Comparison of ENCODE assay signal across 21 cellular contexts in the genomic region with DNA sequence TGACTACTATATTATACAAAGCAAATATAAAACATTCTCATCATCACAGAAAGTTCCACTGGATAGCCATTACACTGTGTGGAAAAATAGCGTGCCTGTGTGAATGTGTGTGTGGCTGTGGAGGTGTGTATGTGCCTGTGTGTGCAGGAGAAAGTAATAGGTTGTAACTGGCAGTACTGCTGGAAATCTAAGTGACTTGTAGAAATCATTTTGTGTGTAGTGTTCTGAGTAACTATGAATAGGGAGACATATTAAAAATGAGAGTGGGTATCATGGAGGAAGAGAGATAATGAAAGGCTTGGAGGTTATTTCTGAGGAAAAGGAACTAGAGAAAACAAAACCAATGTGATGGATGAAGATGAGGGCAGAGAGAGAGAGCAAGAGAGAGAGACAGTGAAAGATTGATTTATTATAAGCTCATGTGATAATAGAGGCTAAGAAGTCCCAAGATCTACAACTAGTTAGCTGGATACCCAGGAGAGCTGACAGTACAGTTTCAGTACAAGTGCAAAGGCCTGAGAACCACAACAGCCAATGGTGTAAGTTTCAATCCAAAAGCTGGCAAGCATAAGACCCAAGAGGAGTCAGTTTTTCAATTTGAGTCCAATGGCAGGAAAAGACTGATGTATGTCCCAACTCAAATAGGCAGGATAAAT. TPM values are rescaled to one million over a fixed set of nuclear protein-coding genes. Genes with fewer than 3 reads are reported as not detected.
DNase-seq lines count a peak whose midpoint lies in the region; ATAC-seq and TF ChIP-seq lines count a peak whose summit lies in the region.
"Had no signal": no experiment of that assay in that cellular context is flagged by ENCODE, and none has a peak within 500 bp of the region (broad histone marks: within the 10 kb centered on the region; RNA-seq: fewer than 3 reads in every experiment).

No MANE protein-coding gene starts in this region.

- H3K9me3 ChIP-seq in right lobe of liver = no peaks in the 10 kb centered on the region
- no peaks in the 10 kb centered on the region for H3K9me3 ChIP-seq in right atrium auricular region
- H3K9me3 ChIP-seq: left lung had no signal

- peaks cover 14% of the 10 kb centered on the region for H3K4me1 Mint-ChIP-seq in stimulated activated naive CD8-positive, alpha-beta T cell treated with anti-CD3 and anti-CD28 coated beads, Interleukin-15, amount 100 ng/mL, for 72 hours

- no peak for DNase-seq in activated naive CD4-positive, alpha-beta T cell treated with anti-CD3 and anti-CD28 coated beads, Interleukin-2, amount 50 U/mL, for 72 hours (ENCODE audit: low spot score in 2 of 2)
- DNase-seq in activated naive CD4-positive, alpha-beta T cell (lab: John Stamatoyannopoulos, UW) = no peak
- DNase-seq in stimulated activated naive CD8-positive, alpha-beta T cell treated with anti-CD3 and anti-CD28 coated beads, Interleukin-15, amount 100 ng/mL, for 72 hours = no peak
- DNase-seq in right lobe of liver (no peak), right atrium auricular region (ENCODE audit: low spot score) (no peak), NCI-H526 treated with DMSO at 0.1 percent for 48 hours (lab: John Stamatoyannopoulos, UW) (no peak)
- DNase-seq: activated CD4-positive, CD25-positive, alpha-beta regulatory T cell treated with anti-CD3 and anti-CD28 coated beads, Interleukin-2, amount 50 U/mL, for 72 hours; activated T-cell treated with anti-CD3 and anti-CD28 coated beads for 4 hours; CD4-positive, alpha-beta memory T cell; DMS79 treated with DMSO at 0.1 percent for 48 hours; left lung; NCI-H2081 treated with DMSO at 0.1 percent for 48 hours; NCI-H510A; SIG-M5; substantia nigra had no signal

- intact Hi-C loops in right lobe of liver (cut with DNase I) = no loop called here

- no peaks in the 10 kb centered on the region for H3K27me3 ChIP-seq in right lobe of liver
- no peaks in the 10 kb centered on the region for H3K27me3 ChIP-seq in right atrium auricular region
- H3K27me3 ChIP-seq: cardiac muscle cell, left lung had no signal

- WGBS in right lobe of liver (ENCODE audit: insufficient coverage, low coverage, low lambda C conversion rate, missing lambda C conversion rate) = 100% methylated on average over 1 of the region's 1 CpG

- ATAC-seq in activated naive CD4-positive, alpha-beta T cell treated with anti-CD3 and anti-CD28 coated beads, Interleukin-2, amount 50 U/mL, for 72 hours = peak; percentile 29 to 85
- ATAC-seq in GM21529 (IDR thresholded peaks at IDR 0.05; ENCODE audit: unreplicated experiment) = peak; percentile 49
- peak; percentile 32 for ATAC-seq in HG03469 (IDR thresholded peaks at IDR 0.05; ENCODE audit: unreplicated experiment)
- peak; percentile 65 for ATAC-seq in stimulated activated naive CD8-positive, alpha-beta T cell treated with anti-CD3 and anti-CD28 coated beads, Interleukin-15, amount 100 ng/mL, for 72 hours
- no peak for ATAC-seq in right lobe of liver
- ATAC-seq: left lung, sciatic nerve had no signal

- no peaks in the 10 kb centered on the region for H3K36me3 Mint-ChIP-seq in activated naive CD4-positive, alpha-beta T cell treated with anti-CD3 and anti-CD28 coated beads, Interleukin-2, amount 50 U/mL, for 72 hours

- TF ChIP-seq POLR2A in right lobe of liver (IDR thresholded peaks at IDR 0.05) = no peak

- no peaks in the 10 kb centered on the region for H3K36me3 ChIP-seq in right lobe of liver
- H3K36me3 ChIP-seq in right atrium auricular region = no peaks in the 10 kb centered on the region
- H3K36me3 ChIP-seq: cardiac muscle cell, left lung had no signal

- no peak for TF ChIP-seq CTCF in right lobe of liver (IDR thresholded peaks at IDR 0.05)
- TF ChIP-seq CTCF in right atrium auricular region (IDR thresholded peaks at IDR 0.05) = no peak

- no peak overlapping the region for H3K27ac Mint-ChIP-seq in activated naive CD4-positive, alpha-beta T cell treated with anti-CD3 and anti-CD28 coated beads, Interleukin-2, amount 50 U/mL, for 72 hours
- H3K27ac Mint-ChIP-seq in stimulated activated naive CD8-positive, alpha-beta T cell treated with anti-CD3 and anti-CD28 coated beads, Interleukin-15, amount 100 ng/mL, for 72 hours = peak overlapping the region; percentile 35 to 73

- no peaks in the 10 kb centered on the region for H3K4me1 ChIP-seq in right lobe of liver
- no peaks in the 10 kb centered on the region for H3K4me1 ChIP-seq in right atrium auricular region
- H3K4me1 ChIP-seq: left lung had no signal

- peak overlapping the region in 1 of 2 donors; percentile 48 for H3K4me3 Mint-ChIP-seq in stimulated activated naive CD8-positive, alpha-beta T cell treated with anti-CD3 and anti-CD28 coated beads, Interleukin-15, amount 100 ng/mL, for 72 hours
- H3K4me3 Mint-ChIP-seq: CD4-positive, alpha-beta memory T cell; IgD-negative memory B cell had no signal

- H3K9me3 Mint-ChIP-seq in activated naive CD4-positive, alpha-beta T cell treated with anti-CD3 and anti-CD28 coated beads, Interleukin-2, amount 50 U/mL, for 72 hours = no peaks in the 10 kb centered on the region
- no peaks in the 10 kb centered on the region for H3K9me3 Mint-ChIP-seq in stimulated activated naive CD8-positive, alpha-beta T cell treated with anti-CD3 and anti-CD28 coated beads, Interleukin-15, amount 100 ng/mL, for 72 hours
- H3K9me3 Mint-ChIP-seq: CD4-positive, alpha-beta memory T cell; IgD-negative memory B cell had no signal

- no peaks in the 10 kb centered on the region for H3K27me3 Mint-ChIP-seq in stimulated activated naive CD8-positive, alpha-beta T cell treated with anti-CD3 and anti-CD28 coated beads, Interleukin-15, amount 100 ng/mL, for 72 hours
- H3K27me3 Mint-ChIP-seq: CD4-positive, alpha-beta memory T cell; IgD-negative memory B cell had no signal

- H3K27ac ChIP-seq in right lobe of liver (no peak overlapping the region), right atrium auricular region (no peak overlapping the region)
- H3K27ac ChIP-seq: cardiac muscle cell, HL-60, left lung had no signal

- H3K4me3 ChIP-seq in right lobe of liver (no peak overlapping the region), right atrium auricular region (no peak overlapping the region)
- H3K4me3 ChIP-seq: cardiac muscle cell, left lung had no signal

RNA-seq across cellular contexts. Expression of gene KBTBD3, which starts 15.1 kb away (rescaled TPM):
- 10 to 100 TPM in 1 of 2 donors, 1 to 10 TPM in 1; 8.5 to 13.0 TPM for total RNA-seq in activated naive CD4-positive, alpha-beta T cell treated with anti-CD3 and anti-CD28 coated beads, Interleukin-2, amount 50 U/mL, for 72 hours
- total RNA-seq in right lobe of liver (1 to 10 TPM; 1.9 to 5.0 (median 2.6) TPM), right atrium auricular region (1 to 10 TPM; 3.3 to 4.2 TPM)

RNA-seq across cellular contexts. Expression of gene AASDHPPT, which starts 15.4 kb away (rescaled TPM):
- total RNA-seq in activated naive CD4-positive, alpha-beta T cell treated with anti-CD3 and anti-CD28 coated beads, Interleukin-2, amount 50 U/mL, for 72 hours = 10 to 100 TPM; 24.2 to 42.2 TPM
- total RNA-seq in right lobe of liver (10 to 100 TPM; 15.4 to 30.5 (median 23.0) TPM), right atrium auricular region (10 to 100 TPM; 29.9 to 42.7 TPM)

RNA-seq across cellular contexts. Expression of gene MSANTD4, which starts 40.0 kb away (rescaled TPM):
- 10 to 100 TPM; 14.2 to 16.3 TPM for total RNA-seq in activated naive CD4-positive, alpha-beta T cell treated with anti-CD3 and anti-CD28 coated beads, Interleukin-2, amount 50 U/mL, for 72 hours
- total RNA-seq in right lobe of liver (1 to 10 TPM; 3.2 to 9.6 (median 5.6) TPM), right atrium auricular region (10 to 100 TPM; 17.8 to 21.5 TPM)

Comparison
In these comparisons a context has a peak if more than half of its experiments do, and no peak if none do; other contexts are left out.
1. ATAC-seq: peak in activated naive CD4-positive, alpha-beta T cell treated with anti-CD3 and anti-CD28 coated beads, Interleukin-2, amount 50 U/mL, for 72 hours (2 of 2), GM21529 (single experiment), HG03469 (single experiment) and stimulated activated naive CD8-positive, alpha-beta T cell treated with anti-CD3 and anti-CD28 coated beads, Interleukin-15, amount 100 ng/mL, for 72 hours (single experiment); none in right lobe of liver (0 of 4).
2. H3K27ac Mint-ChIP-seq: peak in stimulated activated naive CD8-positive, alpha-beta T cell treated with anti-CD3 and anti-CD28 coated beads, Interleukin-15, amount 100 ng/mL, for 72 hours (2 of 2); none in activated naive CD4-positive, alpha-beta T cell treated with anti-CD3 and anti-CD28 coated beads, Interleukin-2, amount 50 U/mL, for 72 hours (0 of 2).